In the genomic region with DNA sequence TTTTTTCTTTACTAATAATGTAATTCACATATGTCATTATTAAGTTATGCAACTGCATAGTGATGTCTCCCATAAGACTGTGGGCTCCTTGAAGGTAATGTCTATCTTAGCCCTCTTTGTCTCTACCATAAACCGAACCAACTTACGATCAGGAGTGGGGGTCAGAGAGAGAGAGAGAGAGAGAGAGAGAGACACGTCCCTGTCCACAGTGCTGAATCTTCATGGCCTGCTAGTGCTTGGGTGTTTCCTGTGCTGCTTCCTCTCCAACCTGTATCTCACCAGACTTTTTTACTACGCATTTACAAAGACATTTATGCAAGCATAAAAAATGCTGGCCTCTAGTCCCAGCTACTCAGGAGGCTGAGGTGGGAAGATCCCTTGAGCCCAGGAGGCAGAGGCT, we compare ENCODE assay signal across 1 cellular context.
TF ChIP-seq lines count a peak whose summit lies in the region.

No MANE protein-coding gene starts in this region.

TF ChIP-seq in K562, 482 proteins besides CTCF, POLR2A, EP300 and RAD21 (continued from another document):
- TF ChIP-seq, protein P1, sequence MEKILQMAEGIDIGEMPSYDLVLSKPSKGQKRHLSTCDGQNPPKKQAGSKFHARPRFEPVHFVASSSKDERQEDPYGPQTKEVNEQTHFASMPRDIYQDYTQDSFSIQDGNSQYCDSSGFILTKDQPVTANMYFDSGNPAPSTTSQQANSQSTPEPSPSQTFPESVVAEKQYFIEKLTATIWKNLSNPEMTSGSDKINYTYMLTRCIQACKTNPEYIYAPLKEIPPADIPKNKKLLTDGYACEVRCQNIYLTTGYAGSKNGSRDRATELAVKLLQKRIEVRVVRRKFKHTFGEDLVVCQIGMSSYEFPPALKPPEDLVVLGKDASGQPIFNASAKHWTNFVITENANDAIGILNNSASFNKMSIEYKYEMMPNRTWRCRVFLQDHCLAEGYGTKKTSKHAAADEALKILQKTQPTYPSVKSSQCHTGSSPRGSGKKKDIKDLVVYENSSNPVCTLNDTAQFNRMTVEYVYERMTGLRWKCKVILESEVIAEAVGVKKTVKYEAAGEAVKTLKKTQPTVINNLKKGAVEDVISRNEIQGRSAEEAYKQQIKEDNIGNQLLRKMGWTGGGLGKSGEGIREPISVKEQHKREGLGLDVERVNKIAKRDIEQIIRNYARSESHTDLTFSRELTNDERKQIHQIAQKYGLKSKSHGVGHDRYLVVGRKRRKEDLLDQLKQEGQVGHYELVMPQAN (IDR thresholded peaks at IDR 0.05; ENCODE audit: borderline replicate concordance) = no peak
- TF ChIP-seq, protein P2, sequence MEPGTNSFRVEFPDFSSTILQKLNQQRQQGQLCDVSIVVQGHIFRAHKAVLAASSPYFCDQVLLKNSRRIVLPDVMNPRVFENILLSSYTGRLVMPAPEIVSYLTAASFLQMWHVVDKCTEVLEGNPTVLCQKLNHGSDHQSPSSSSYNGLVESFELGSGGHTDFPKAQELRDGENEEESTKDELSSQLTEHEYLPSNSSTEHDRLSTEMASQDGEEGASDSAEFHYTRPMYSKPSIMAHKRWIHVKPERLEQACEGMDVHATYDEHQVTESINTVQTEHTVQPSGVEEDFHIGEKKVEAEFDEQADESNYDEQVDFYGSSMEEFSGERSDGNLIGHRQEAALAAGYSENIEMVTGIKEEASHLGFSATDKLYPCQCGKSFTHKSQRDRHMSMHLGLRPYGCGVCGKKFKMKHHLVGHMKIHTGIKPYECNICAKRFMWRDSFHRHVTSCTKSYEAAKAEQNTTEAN (CRISPR knock-in tag; IDR thresholded peaks at IDR 0.05) = no peak
- TF ChIP-seq ZNF239 (CRISPR knock-in tag; IDR thresholded peaks at IDR 0.05) (no peak), ZNF766 (CRISPR knock-in tag; conservative IDR thresholded peaks at IDR 0.05) (0 out of 2 replicates have a peak, but pooled peaks have one; percentile 24), SIN3B (IDR thresholded peaks at IDR 0.05; ENCODE audit: low read depth) (no peak), GATAD2A (IDR thresholded peaks at IDR 0.05) (no peak), ZNF282 (CRISPR knock-in tag; IDR thresholded peaks at IDR 0.05) (no peak), MTA2 (IDR thresholded peaks at IDR 0.05; ENCODE audit: low read depth) (no peak), EHMT2 (IDR thresholded peaks at IDR 0.05) (peak; percentile 96), HMGN3 (IDR thresholded peaks at IDR 0.05; ENCODE audit: borderline replicate concordance, extremely low read depth, insufficient read length, low read depth, low read length) (no peak), ZKSCAN8 (CRISPR knock-in tag; IDR thresholded peaks at IDR 0.05) (no peak), BCOR (IDR thresholded peaks at IDR 0.05) (no peak), ZNF707 (CRISPR knock-in tag; conservative IDR thresholded peaks at IDR 0.05) (peak; percentile 90), NEUROD1 (IDR thresholded peaks at IDR 0.05; ENCODE audit: borderline replicate concordance, low read depth, low read length, partially characterized antibody) (peak; percentile 76), HMG20A (CRISPR knock-in tag; conservative IDR thresholded peaks at IDR 0.05) (no peak), RCOR1 (IDR thresholded peaks at IDR 0.05; ENCODE audit: borderline replicate concordance in 1 of 2, low read depth in 2 of 2, low read length in 2 of 2) (no peak), KDM4B (IDR thresholded peaks at IDR 0.05; ENCODE audit: borderline replicate concordance in 2 of 2, low read depth in 1 of 2) (no peak), CBX8 (IDR thresholded peaks at IDR 0.05; ENCODE audit: borderline replicate concordance, extremely low read depth, low read depth, low read length, poor library complexity, severe bottlenecking) (no peak), NFXL1 (CRISPR knock-in tag; IDR thresholded peaks at IDR 0.05) (no peak), SIN3A (IDR thresholded peaks at IDR 0.05; ENCODE audit: borderline replicate concordance in 2 of 2, control insufficient read depth in 1 of 2, low read depth in 2 of 2, low read length in 2 of 2) (peak in 1 of 2 experiments; percentile 28; a peak in 1 of 4 replicates), CREB1 (IDR thresholded peaks at IDR 0.05) (no peak), CREB1 (CRISPR knock-in tag; IDR thresholded peaks at IDR 0.05) (no peak), ETV5 (CRISPR knock-in tag; IDR thresholded peaks at IDR 0.05; ENCODE audit: low read depth) (no peak), FOXA3 (CRISPR knock-in tag; conservative IDR thresholded peaks at IDR 0.05 in 1 of 2, IDR thresholded peaks at IDR 0.05 in 1 of 2) (no peak), ZFP36 (IDR thresholded peaks at IDR 0.05; ENCODE audit: low read depth, low read length, partially characterized antibody) (no peak), ZNF75A (CRISPR knock-in tag; IDR thresholded peaks at IDR 0.05) (no peak), FOXJ3 (CRISPR knock-in tag; IDR thresholded peaks at IDR 0.05) (no peak), ZNF217 (CRISPR knock-in tag; IDR thresholded peaks at IDR 0.05) (no peak), NCOA6 (IDR thresholded peaks at IDR 0.05) (no peak), ZNF384 (IDR thresholded peaks at IDR 0.05; ENCODE audit: low read depth, low read length) (no peak), ZNF311 (CRISPR knock-in tag; IDR thresholded peaks at IDR 0.05) (no peak), CBX3 (IDR thresholded peaks at IDR 0.05; ENCODE audit: borderline replicate concordance in 1 of 2, low read length in 2 of 2) (peak in 1 of 2 experiments; percentile 48; a peak in 1 of 3 replicates), TBP (optimal IDR thresholded peaks at IDR 0.05; ENCODE audit: low read depth, low read length) (no peak), MCM2 (IDR thresholded peaks at IDR 0.05; ENCODE audit: low read depth) (no peak), MIER1 (IDR thresholded peaks at IDR 0.05; ENCODE audit: low read depth) (peak; percentile 94)
- TF ChIP-seq, protein P3, sequence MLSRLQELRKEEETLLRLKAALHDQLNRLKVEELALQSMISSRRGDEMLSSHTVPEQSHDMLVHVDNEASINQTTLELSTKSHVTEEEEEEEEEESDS (CRISPR knock-in tag; IDR thresholded peaks at IDR 0.05) = no peak
- TF ChIP-seq, protein P4, sequence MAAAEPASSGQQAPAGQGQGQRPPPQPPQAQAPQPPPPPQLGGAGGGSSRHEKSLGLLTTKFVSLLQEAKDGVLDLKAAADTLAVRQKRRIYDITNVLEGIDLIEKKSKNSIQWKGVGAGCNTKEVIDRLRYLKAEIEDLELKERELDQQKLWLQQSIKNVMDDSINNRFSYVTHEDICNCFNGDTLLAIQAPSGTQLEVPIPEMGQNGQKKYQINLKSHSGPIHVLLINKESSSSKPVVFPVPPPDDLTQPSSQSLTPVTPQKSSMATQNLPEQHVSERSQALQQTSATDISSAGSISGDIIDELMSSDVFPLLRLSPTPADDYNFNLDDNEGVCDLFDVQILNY (CRISPR knock-in tag; IDR thresholded peaks at IDR 0.05) = no peak
- TF ChIP-seq, protein P5, sequence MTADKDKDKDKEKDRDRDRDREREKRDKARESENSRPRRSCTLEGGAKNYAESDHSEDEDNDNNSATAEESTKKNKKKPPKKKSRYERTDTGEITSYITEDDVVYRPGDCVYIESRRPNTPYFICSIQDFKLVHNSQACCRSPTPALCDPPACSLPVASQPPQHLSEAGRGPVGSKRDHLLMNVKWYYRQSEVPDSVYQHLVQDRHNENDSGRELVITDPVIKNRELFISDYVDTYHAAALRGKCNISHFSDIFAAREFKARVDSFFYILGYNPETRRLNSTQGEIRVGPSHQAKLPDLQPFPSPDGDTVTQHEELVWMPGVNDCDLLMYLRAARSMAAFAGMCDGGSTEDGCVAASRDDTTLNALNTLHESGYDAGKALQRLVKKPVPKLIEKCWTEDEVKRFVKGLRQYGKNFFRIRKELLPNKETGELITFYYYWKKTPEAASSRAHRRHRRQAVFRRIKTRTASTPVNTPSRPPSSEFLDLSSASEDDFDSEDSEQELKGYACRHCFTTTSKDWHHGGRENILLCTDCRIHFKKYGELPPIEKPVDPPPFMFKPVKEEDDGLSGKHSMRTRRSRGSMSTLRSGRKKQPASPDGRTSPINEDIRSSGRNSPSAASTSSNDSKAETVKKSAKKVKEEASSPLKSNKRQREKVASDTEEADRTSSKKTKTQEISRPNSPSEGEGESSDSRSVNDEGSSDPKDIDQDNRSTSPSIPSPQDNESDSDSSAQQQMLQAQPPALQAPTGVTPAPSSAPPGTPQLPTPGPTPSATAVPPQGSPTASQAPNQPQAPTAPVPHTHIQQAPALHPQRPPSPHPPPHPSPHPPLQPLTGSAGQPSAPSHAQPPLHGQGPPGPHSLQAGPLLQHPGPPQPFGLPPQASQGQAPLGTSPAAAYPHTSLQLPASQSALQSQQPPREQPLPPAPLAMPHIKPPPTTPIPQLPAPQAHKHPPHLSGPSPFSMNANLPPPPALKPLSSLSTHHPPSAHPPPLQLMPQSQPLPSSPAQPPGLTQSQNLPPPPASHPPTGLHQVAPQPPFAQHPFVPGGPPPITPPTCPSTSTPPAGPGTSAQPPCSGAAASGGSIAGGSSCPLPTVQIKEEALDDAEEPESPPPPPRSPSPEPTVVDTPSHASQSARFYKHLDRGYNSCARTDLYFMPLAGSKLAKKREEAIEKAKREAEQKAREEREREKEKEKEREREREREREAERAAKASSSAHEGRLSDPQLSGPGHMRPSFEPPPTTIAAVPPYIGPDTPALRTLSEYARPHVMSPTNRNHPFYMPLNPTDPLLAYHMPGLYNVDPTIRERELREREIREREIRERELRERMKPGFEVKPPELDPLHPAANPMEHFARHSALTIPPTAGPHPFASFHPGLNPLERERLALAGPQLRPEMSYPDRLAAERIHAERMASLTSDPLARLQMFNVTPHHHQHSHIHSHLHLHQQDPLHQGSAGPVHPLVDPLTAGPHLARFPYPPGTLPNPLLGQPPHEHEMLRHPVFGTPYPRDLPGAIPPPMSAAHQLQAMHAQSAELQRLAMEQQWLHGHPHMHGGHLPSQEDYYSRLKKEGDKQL (CRISPR knock-in tag; IDR thresholded peaks at IDR 0.05; ENCODE audit: borderline replicate concordance) = no peak
- TF ChIP-seq, protein P6, sequence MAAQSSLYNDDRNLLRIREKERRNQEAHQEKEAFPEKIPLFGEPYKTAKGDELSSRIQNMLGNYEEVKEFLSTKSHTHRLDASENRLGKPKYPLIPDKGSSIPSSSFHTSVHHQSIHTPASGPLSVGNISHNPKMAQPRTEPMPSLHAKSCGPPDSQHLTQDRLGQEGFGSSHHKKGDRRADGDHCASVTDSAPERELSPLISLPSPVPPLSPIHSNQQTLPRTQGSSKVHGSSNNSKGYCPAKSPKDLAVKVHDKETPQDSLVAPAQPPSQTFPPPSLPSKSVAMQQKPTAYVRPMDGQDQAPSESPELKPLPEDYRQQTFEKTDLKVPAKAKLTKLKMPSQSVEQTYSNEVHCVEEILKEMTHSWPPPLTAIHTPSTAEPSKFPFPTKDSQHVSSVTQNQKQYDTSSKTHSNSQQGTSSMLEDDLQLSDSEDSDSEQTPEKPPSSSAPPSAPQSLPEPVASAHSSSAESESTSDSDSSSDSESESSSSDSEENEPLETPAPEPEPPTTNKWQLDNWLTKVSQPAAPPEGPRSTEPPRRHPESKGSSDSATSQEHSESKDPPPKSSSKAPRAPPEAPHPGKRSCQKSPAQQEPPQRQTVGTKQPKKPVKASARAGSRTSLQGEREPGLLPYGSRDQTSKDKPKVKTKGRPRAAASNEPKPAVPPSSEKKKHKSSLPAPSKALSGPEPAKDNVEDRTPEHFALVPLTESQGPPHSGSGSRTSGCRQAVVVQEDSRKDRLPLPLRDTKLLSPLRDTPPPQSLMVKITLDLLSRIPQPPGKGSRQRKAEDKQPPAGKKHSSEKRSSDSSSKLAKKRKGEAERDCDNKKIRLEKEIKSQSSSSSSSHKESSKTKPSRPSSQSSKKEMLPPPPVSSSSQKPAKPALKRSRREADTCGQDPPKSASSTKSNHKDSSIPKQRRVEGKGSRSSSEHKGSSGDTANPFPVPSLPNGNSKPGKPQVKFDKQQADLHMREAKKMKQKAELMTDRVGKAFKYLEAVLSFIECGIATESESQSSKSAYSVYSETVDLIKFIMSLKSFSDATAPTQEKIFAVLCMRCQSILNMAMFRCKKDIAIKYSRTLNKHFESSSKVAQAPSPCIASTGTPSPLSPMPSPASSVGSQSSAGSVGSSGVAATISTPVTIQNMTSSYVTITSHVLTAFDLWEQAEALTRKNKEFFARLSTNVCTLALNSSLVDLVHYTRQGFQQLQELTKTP (IDR thresholded peaks at IDR 0.05; ENCODE audit: low read depth in 1 of 2, partially characterized antibody in 2 of 2) = peak in 1 of 2 experiments; percentile 64
- TF ChIP-seq, protein P7, sequence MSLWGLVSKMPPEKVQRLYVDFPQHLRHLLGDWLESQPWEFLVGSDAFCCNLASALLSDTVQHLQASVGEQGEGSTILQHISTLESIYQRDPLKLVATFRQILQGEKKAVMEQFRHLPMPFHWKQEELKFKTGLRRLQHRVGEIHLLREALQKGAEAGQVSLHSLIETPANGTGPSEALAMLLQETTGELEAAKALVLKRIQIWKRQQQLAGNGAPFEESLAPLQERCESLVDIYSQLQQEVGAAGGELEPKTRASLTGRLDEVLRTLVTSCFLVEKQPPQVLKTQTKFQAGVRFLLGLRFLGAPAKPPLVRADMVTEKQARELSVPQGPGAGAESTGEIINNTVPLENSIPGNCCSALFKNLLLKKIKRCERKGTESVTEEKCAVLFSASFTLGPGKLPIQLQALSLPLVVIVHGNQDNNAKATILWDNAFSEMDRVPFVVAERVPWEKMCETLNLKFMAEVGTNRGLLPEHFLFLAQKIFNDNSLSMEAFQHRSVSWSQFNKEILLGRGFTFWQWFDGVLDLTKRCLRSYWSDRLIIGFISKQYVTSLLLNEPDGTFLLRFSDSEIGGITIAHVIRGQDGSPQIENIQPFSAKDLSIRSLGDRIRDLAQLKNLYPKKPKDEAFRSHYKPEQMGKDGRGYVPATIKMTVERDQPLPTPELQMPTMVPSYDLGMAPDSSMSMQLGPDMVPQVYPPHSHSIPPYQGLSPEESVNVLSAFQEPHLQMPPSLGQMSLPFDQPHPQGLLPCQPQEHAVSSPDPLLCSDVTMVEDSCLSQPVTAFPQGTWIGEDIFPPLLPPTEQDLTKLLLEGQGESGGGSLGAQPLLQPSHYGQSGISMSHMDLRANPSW (CRISPR knock-in tag; IDR thresholded peaks at IDR 0.05) = no peak
- TF ChIP-seq, protein P8, sequence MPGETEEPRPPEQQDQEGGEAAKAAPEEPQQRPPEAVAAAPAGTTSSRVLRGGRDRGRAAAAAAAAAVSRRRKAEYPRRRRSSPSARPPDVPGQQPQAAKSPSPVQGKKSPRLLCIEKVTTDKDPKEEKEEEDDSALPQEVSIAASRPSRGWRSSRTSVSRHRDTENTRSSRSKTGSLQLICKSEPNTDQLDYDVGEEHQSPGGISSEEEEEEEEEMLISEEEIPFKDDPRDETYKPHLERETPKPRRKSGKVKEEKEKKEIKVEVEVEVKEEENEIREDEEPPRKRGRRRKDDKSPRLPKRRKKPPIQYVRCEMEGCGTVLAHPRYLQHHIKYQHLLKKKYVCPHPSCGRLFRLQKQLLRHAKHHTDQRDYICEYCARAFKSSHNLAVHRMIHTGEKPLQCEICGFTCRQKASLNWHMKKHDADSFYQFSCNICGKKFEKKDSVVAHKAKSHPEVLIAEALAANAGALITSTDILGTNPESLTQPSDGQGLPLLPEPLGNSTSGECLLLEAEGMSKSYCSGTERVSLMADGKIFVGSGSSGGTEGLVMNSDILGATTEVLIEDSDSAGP (CRISPR knock-in tag; IDR thresholded peaks at IDR 0.05) = no peak
